In genomic region chr21:36241717-36242116, GRCh38 we compare ENCODE assay signal across 23 cellular contexts.
"Had no signal": no experiment of that assay in that cellular context is flagged by ENCODE, and none has a peak within 500 bp of the region (broad histone marks: within the 10 kb centered on the region; RNA-seq: fewer than 3 reads in every experiment).

No MANE protein-coding gene starts in this region.

- H3K4me1 Mint-ChIP-seq: central memory CD8-positive, alpha-beta T cell had no signal

- H3K9me3 ChIP-seq: gastrocnemius medialis, left ventricle myocardium inferior, right lobe of liver, thoracic aorta had no signal

- H3K9me3 Mint-ChIP-seq: activated CD4-positive, alpha-beta memory T cell treated with anti-CD3 and anti-CD28 coated beads, Interleukin-2, amount 10 ng/mL, durations not matched to agents 7 days and 5 days; activated CD4-positive, alpha-beta T cell treated with anti-CD3 and anti-CD28 coated beads, Interleukin-2, amount 10 ng/mL, durations not matched to agents 7 days and 5 days; central memory CD8-positive, alpha-beta T cell; dendritic cell treated with granulocyte-macrophage colony-stimulating factor and Interleukin-4, amounts not matched to agents 40 ng/mL and 50 ng/mL, for 4 days; mesothelial cell of epicardium; naive thymus-derived CD8-positive, alpha-beta T cell; neural progenitor cell; stimulated activated naive CD8-positive, alpha-beta T cell treated with anti-CD3 and anti-CD28 coated beads, Interleukin-15, Interleukin-2, amounts not matched to agents 100 ng/mL and 50 ng/mL, for 24 hours had no signal

- H3K27ac Mint-ChIP-seq: activated CD4-positive, alpha-beta memory T cell treated with anti-CD3 and anti-CD28 coated beads, Interleukin-2, amount 10 ng/mL, durations not matched to agents 7 days and 5 days; dendritic cell treated with granulocyte-macrophage colony-stimulating factor and Interleukin-4, amounts not matched to agents 40 ng/mL and 50 ng/mL, for 4 days; mesothelial cell of epicardium; neural progenitor cell; stimulated activated naive CD8-positive, alpha-beta T cell treated with anti-CD3 and anti-CD28 coated beads, Interleukin-15, Interleukin-2, amounts not matched to agents 100 ng/mL and 50 ng/mL, for 24 hours had no signal

- H3K27me3 ChIP-seq: gastrocnemius medialis, neural progenitor cell, right lobe of liver had no signal

- DNase-seq: activated CD4-positive, alpha-beta memory T cell treated with anti-CD3 and anti-CD28 coated beads, Interleukin-2, amount 10 ng/mL, durations not matched to agents 7 days and 5 days; activated CD4-positive, alpha-beta T cell treated with anti-CD3 and anti-CD28 coated beads, Interleukin-2, amount 10 ng/mL, durations not matched to agents 7 days and 5 days; activated CD4-positive, CD25-positive, alpha-beta regulatory T cell treated with anti-CD3 and anti-CD28 coated beads, Interleukin-2, amount 50 U/mL, for 72 hours; activated effector memory CD4-positive, alpha-beta T cell treated with anti-CD3 and anti-CD28 coated beads, Interleukin-2, amount 50 U/mL, for 16 hours; activated naive CD4-positive, alpha-beta T cell treated with anti-CD3 and anti-CD28 coated beads, Interleukin-2, amount 50 U/mL, for 16 hours; effector CD4-positive, alpha-beta T cell; gastrocnemius medialis; glutamatergic neuron; left ventricle myocardium inferior; naive thymus-derived CD8-positive, alpha-beta T cell; occipital lobe; right lobe of liver; stimulated activated CD4-positive, alpha-beta T cell treated with anti-CD3 and anti-CD28 coated beads, Interleukin-12 subunit alpha, Interleukin-12 subunit beta, amount 100 ng/mL, for 4 hours; stimulated activated CD4-positive, alpha-beta T cell treated with anti-CD3 and anti-CD28 coated beads, Interleukin-4, amount 100 ng/mL, for 1 hour; T-helper 1 cell; trophoblast cell had no signal

- H3K4me2 ChIP-seq: neural progenitor cell had no signal

- H3K27ac ChIP-seq: left ventricle myocardium inferior, neural progenitor cell, parathyroid adenoma, right lobe of liver, thoracic aorta had no signal

- ATAC-seq: gastrocnemius medialis; naive thymus-derived CD8-positive, alpha-beta T cell had no signal

- H3K36me3 ChIP-seq: neural progenitor cell had no signal

- H3K4me1 ChIP-seq: gastrocnemius medialis, left ventricle myocardium inferior, neural progenitor cell had no signal

- H2AFZ ChIP-seq: neural progenitor cell, parathyroid adenoma had no signal

- H3K27me3 Mint-ChIP-seq: activated CD4-positive, alpha-beta memory T cell treated with anti-CD3 and anti-CD28 coated beads, Interleukin-2, amount 10 ng/mL, durations not matched to agents 7 days and 5 days; activated CD4-positive, alpha-beta T cell treated with anti-CD3 and anti-CD28 coated beads, Interleukin-2, amount 10 ng/mL, durations not matched to agents 7 days and 5 days; central memory CD8-positive, alpha-beta T cell; dendritic cell treated with granulocyte-macrophage colony-stimulating factor and Interleukin-4, amounts not matched to agents 40 ng/mL and 50 ng/mL, for 4 days; naive thymus-derived CD8-positive, alpha-beta T cell; stimulated activated naive CD8-positive, alpha-beta T cell treated with anti-CD3 and anti-CD28 coated beads, Interleukin-15, Interleukin-2, amounts not matched to agents 100 ng/mL and 50 ng/mL, for 24 hours had no signal

- H3K79me2 ChIP-seq: parathyroid adenoma had no signal

- H3K9ac ChIP-seq: neural progenitor cell, parathyroid adenoma had no signal

- H3K4me3 Mint-ChIP-seq: activated CD4-positive, alpha-beta memory T cell treated with anti-CD3 and anti-CD28 coated beads, Interleukin-2, amount 10 ng/mL, durations not matched to agents 7 days and 5 days; activated CD4-positive, alpha-beta T cell treated with anti-CD3 and anti-CD28 coated beads, Interleukin-2, amount 10 ng/mL, durations not matched to agents 7 days and 5 days; central memory CD8-positive, alpha-beta T cell; dendritic cell treated with granulocyte-macrophage colony-stimulating factor and Interleukin-4, amounts not matched to agents 40 ng/mL and 50 ng/mL, for 4 days; mesothelial cell of epicardium; naive thymus-derived CD8-positive, alpha-beta T cell; neural progenitor cell; stimulated activated naive CD8-positive, alpha-beta T cell treated with anti-CD3 and anti-CD28 coated beads, Interleukin-15, Interleukin-2, amounts not matched to agents 100 ng/mL and 50 ng/mL, for 24 hours had no signal

- H3K4me3 ChIP-seq: gastrocnemius medialis, left ventricle myocardium inferior, neural progenitor cell, right lobe of liver, thoracic aorta had no signal
